ENCODE assay signal across 1 cellular context in the genomic region with DNA sequence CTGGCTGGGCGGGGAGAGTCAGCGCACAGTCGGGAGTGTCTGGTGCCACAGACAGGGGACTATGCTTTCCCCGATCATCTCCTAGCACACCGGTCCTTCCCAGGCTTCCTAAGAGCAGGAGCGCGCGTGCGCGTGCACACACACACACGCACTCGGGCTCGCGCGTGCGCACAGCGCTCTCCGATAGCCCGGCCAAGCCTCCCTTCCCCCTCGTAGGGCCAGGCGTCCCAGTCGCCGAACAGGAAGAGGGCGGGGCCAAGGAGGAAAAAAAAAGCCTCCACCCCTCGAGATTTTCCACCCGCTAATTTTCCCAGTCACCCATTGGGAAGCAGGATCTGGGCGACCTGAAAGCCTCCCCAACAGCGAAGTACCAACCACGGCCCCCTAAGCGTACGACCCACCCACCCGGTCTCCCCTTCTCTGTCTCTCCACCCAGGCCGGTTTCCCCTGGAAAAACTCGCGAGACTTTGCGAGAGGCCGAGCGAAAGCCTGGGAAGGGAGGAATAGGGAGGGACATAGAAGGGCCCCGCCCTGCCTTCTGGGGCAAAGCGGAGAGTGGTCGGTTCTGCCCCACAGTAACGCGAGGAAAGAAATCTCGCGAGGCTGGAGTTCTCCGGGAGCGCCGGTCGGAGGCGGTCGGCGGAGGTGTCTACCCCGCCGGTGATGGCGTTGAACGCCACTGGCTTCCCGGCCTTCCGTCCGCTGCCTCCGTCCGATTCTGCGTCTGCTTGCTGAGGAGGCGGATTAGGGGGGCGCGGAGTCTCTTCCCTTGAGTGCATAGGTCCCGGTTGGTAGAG.
A peak's percentile ranks its signal among the peaks of the same experiment; 100 is the strongest.
TF ChIP-seq lines count a peak whose summit lies in the region.

A gene (plus strand): TSS at position 608 of the 797 bp plus-strand sequence. CDS start 15,689 bp downstream, outside the sequence.
A gene with protein sequence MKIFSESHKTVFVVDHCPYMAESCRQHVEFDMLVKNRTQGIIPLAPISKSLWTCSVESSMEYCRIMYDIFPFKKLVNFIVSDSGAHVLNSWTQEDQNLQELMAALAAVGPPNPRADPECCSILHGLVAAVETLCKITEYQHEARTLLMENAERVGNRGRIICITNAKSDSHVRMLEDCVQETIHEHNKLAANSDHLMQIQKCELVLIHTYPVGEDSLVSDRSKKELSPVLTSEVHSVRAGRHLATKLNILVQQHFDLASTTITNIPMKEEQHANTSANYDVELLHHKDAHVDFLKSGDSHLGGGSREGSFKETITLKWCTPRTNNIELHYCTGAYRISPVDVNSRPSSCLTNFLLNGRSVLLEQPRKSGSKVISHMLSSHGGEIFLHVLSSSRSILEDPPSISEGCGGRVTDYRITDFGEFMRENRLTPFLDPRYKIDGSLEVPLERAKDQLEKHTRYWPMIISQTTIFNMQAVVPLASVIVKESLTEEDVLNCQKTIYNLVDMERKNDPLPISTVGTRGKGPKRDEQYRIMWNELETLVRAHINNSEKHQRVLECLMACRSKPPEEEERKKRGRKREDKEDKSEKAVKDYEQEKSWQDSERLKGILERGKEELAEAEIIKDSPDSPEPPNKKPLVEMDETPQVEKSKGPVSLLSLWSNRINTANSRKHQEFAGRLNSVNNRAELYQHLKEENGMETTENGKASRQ (minus strand): TSS at position 119 of the 797 bp plus-strand sequence. CDS start 1,178 bp downstream, outside the sequence.

TF ChIP-seq in SK-N-SH, 30 proteins besides CTCF, POLR2A, EP300 and RAD21 (continued from another document):
- no peak for TF ChIP-seq RXRA (IDR thresholded peaks at IDR 0.05; ENCODE audit: borderline replicate concordance, low read depth)
- peak; percentile 46; the same call in 1 of the 2 replicates for TF ChIP-seq SIN3A (IDR thresholded peaks at IDR 0.05; ENCODE audit: borderline replicate concordance, low read depth, low read length)
- TF ChIP-seq MXI1 (IDR thresholded peaks at IDR 0.05; ENCODE audit: low read depth, low read length), result peak; percentile 70; the same call in 1 of the 2 replicates
- TF ChIP-seq, protein P1, sequence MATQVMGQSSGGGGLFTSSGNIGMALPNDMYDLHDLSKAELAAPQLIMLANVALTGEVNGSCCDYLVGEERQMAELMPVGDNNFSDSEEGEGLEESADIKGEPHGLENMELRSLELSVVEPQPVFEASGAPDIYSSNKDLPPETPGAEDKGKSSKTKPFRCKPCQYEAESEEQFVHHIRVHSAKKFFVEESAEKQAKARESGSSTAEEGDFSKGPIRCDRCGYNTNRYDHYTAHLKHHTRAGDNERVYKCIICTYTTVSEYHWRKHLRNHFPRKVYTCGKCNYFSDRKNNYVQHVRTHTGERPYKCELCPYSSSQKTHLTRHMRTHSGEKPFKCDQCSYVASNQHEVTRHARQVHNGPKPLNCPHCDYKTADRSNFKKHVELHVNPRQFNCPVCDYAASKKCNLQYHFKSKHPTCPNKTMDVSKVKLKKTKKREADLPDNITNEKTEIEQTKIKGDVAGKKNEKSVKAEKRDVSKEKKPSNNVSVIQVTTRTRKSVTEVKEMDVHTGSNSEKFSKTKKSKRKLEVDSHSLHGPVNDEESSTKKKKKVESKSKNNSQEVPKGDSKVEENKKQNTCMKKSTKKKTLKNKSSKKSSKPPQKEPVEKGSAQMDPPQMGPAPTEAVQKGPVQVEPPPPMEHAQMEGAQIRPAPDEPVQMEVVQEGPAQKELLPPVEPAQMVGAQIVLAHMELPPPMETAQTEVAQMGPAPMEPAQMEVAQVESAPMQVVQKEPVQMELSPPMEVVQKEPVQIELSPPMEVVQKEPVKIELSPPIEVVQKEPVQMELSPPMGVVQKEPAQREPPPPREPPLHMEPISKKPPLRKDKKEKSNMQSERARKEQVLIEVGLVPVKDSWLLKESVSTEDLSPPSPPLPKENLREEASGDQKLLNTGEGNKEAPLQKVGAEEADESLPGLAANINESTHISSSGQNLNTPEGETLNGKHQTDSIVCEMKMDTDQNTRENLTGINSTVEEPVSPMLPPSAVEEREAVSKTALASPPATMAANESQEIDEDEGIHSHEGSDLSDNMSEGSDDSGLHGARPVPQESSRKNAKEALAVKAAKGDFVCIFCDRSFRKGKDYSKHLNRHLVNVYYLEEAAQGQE (IDR thresholded peaks at IDR 0.05; ENCODE audit: low read depth, low read length), result no peak; the same call in 1 of the 2 replicates
- TF ChIP-seq POLR2AphosphoS5 (IDR thresholded peaks at IDR 0.05; ENCODE audit: low read depth, low read length), result peak; percentile 85
TF ChIP-seq in SK-N-SH: peak in this region for 10.
